ENCODE assay signal across 8 cellular contexts in genomic region chr10:132307823-132308587, GRCh38. TPM values are rescaled to one million over a fixed set of nuclear protein-coding genes. Genes with fewer than 3 reads are reported as not detected.
A peak's percentile ranks its signal among the peaks of the same experiment; 100 is the strongest.
DNase-seq lines count a peak whose midpoint lies in the region; ATAC-seq, FAIRE-seq and TF ChIP-seq lines count a peak whose summit lies in the region.

STK32C (minus strand) TSS chr10:132307950; CDS start chr10:132307833, 117 bp downstream.

- peak within 1 kb of the TSS; percentile 96 for H2AFZ ChIP-seq in endothelial cell of umbilical vein (ENCODE audit: low read depth, low read length)

- peaks cover 4 to 11% of the 10 kb centered on the region in 2 experiments for H3K27me3 ChIP-seq in endothelial cell of umbilical vein (ENCODE audit: control insufficient read depth in 2 of 2, insufficient read depth in 2 of 2, low read length in 2 of 2)

- H4K20me1 ChIP-seq in endothelial cell of umbilical vein (replicated peaks; ENCODE audit: control insufficient read depth, extremely low read depth, insufficient read depth, low read length), result no peaks in the 10 kb centered on the region

- TF ChIP-seq CTCF in endothelial cell of umbilical vein (IDR thresholded peaks at IDR 0.05; ENCODE audit: extremely low read depth in 1 of 2, insufficient read depth in 1 of 2, low read depth in 1 of 2, low read length in 2 of 2), result no peak

- no TSS peak for BruUV-seq in endothelial cell of umbilical vein (replicated peaks; lab: Mats Ljungman, UMichigan)

- no peaks in the 10 kb centered on the region for H3K79me2 ChIP-seq in endothelial cell of umbilical vein (ENCODE audit: control insufficient read depth, insufficient read depth, low read length)

- DNase-seq in C1 segment of cervical spinal cord (lab: John Stamatoyannopoulos, UW), result peak; percentile 49 to 93 (median 87)
- peak; percentile 99 for DNase-seq in GM19238 (ENCODE audit: insufficient read length, low spot score)
- DNase-seq in NCI-H82 treated with DMSO at 0.1 percent for 48 hours (lab: John Stamatoyannopoulos, UW; ENCODE audit: unreplicated experiment), result peak; percentile 51
- peak; percentile 89 for DNase-seq in activated CD8-positive, alpha-beta memory T cell treated with anti-CD3 and anti-CD28 coated beads, Interleukin-2, amount 50 U/mL, for 4 hours
- DNase-seq in endothelial cell of umbilical vein (ENCODE audit: low read depth, low spot score), result peak; percentile 72
- peak; percentile 80 for DNase-seq in middle frontal gyrus (ENCODE audit: extremely low spot score, low spot score)
- DNase-seq in stimulated activated CD8-positive, alpha-beta memory T cell treated with anti-CD3 and anti-CD28 coated beads, Interleukin-15, amount 100 ng/mL, for 4 hours (ENCODE audit: low read depth in 2 of 2), result peak; percentile 81

- CTCF ChIA-PET in endothelial cell of umbilical vein (lab: Charles Lee), result interaction anchor here (0.7 to 0.9 kb wide), 3 partner anchors 9 to 52 kb away, joined by 3 to 6 read pairs (median 4); no protein-coding TSS in a partner anchor

- no peak within 1 kb of the TSS for H3K27ac ChIP-seq in endothelial cell of umbilical vein (ENCODE audit: insufficient read depth, low read depth, low read length)

- intact Hi-C loops in endothelial cell of umbilical vein (cut with micrococcal nuclease), result loop anchor here (1.0 kb wide), 1 partner anchor 23 kb away; no protein-coding TSS in a partner anchor

- POLR2A ChIA-PET in endothelial cell of umbilical vein (lab: Charles Lee), result interaction anchor here (0.6 kb wide), 3 partner anchors 10 to 27 kb away, joined by 3 to 4 read pairs (median 4); no protein-coding TSS in a partner anchor

- H3K9me1 ChIP-seq in endothelial cell of umbilical vein (replicated peaks; ENCODE audit: control insufficient read depth, extremely low read depth, insufficient read depth, low read length), result no peaks in the 10 kb centered on the region

- no peaks in the 10 kb centered on the region for H3K4me1 ChIP-seq in endothelial cell of umbilical vein (ENCODE audit: control insufficient read depth, extremely low read depth, insufficient read depth, low read length)

- FAIRE-seq in endothelial cell of umbilical vein (lab: Jason Lieb, UNC), result peak; percentile 24

- no peaks in the 10 kb centered on the region for H3K36me3 ChIP-seq in endothelial cell of umbilical vein (ENCODE audit: control insufficient read depth in 2 of 2, extremely low read depth in 1 of 2, insufficient read depth in 2 of 2, low read length in 2 of 2)

- H3K4me3 ChIP-seq in endothelial cell of umbilical vein (replicated peaks in 1 of 3; ENCODE audit: insufficient read depth in 1 of 3, low read depth in 1 of 3, low read length in 3 of 3), result peak within 1 kb of the TSS; percentile 29 to 56 (median 49)

- ATAC-seq in HG03354 (IDR thresholded peaks at IDR 0.05; ENCODE audit: poor library complexity, severe bottlenecking, unreplicated experiment), result peak; percentile 76

- TF ChIP-seq POLR2A in endothelial cell of umbilical vein (IDR thresholded peaks at IDR 0.05; ENCODE audit: low read depth, low read length), result no peak

- H3K9me3 ChIP-seq in endothelial cell of umbilical vein (replicated peaks; ENCODE audit: control insufficient read depth, insufficient read depth, low read length), result no peaks in the 10 kb centered on the region

- dilution Hi-C loops in endothelial cell of umbilical vein (cut with MboI; ENCODE audit: extremely low pct_ligation_motif_present, low sequenced_read_pairs), result no loop called here

- peak within 1 kb of the TSS; percentile 65 for H3K4me2 ChIP-seq in endothelial cell of umbilical vein (ENCODE audit: insufficient read depth, low read length)

- no peak within 1 kb of the TSS for H3K9ac ChIP-seq in endothelial cell of umbilical vein (replicated peaks; ENCODE audit: extremely low read depth, insufficient read depth, low read length)

TF ChIP-seq in endothelial cell of umbilical vein, 7 proteins besides CTCF, POLR2A, EP300 and RAD21:
- no peak for TF ChIP-seq MYC (IDR thresholded peaks at IDR 0.05; ENCODE audit: low read depth, low read length)
- no peak for TF ChIP-seq EZH2 (IDR thresholded peaks at IDR 0.05; ENCODE audit: borderline replicate concordance, low read depth, low read length, severe bottlenecking)
- peak; percentile 17 for TF ChIP-seq POLR2AphosphoS5 (IDR thresholded peaks at IDR 0.05; ENCODE audit: insufficient read depth, low read depth, low read length)
- no peak for TF ChIP-seq MAX (IDR thresholded peaks at IDR 0.05; ENCODE audit: insufficient read depth, insufficient read length)

RNA-seq across cellular contexts. Expression of gene STK32C, which starts in this region (rescaled TPM):
- total RNA-seq in endothelial cell of umbilical vein, result 9.5 and 14.1 TPM in 2 replicates
- polyA plus RNA-seq in endothelial cell of umbilical vein, result 4.4 and 5.4 TPM in 2 replicates
- 7.6 and 7.8 TPM in 2 replicates for polyA plus RNA-seq in endothelial cell of umbilical vein (2011; cell fraction: cytosol; rRNA removed)
- polyA plus RNA-seq in endothelial cell of umbilical vein (2011; cell fraction: nucleus; rRNA removed), result 4.3 and 4.5 TPM in 2 replicates
- polyA plus RNA-seq in endothelial cell of umbilical vein (2012), result 9.2 and 17.9 TPM in 2 replicates
- 3.7 and 4.2 TPM in 2 replicates for polyA minus RNA-seq in endothelial cell of umbilical vein
- polyA minus RNA-seq in endothelial cell of umbilical vein (2011; cell fraction: cytosol; rRNA and poly(A)+ RNA removed), result 21.6 TPM
- 0.67 and 1.1 TPM in 2 replicates for polyA minus RNA-seq in endothelial cell of umbilical vein (2011; cell fraction: nucleus; rRNA and poly(A)+ RNA removed)
